ENCODE assay signal across 11 cellular contexts in the genomic region with DNA sequence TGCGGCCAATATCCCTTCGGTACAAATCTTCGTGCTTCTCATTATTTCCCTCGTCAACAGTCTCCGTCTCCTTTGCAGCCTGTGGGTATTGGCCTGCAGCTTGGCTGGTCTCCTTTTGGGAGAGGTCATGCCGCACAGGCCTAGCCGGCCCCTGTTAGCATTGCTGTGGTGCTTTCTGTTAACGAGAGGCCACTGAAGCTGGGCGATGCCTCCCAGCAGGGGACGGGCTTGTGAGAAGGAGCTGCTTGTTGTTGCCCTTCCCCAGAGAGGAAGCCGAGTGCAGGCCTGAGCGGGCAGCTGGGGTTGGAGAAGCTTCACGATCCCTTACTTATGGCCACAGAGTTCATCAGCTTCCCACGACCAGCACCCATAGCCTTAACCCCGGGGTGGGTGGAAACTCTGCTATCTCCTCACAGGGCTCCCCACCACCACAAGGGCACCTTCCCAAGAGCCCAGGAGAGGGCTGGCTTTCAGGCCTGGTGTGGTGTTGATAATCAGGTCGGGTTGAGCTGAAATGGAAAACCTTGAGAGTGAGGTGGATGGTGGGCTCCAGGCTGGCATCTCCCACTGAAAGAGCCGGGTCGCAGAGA.
A peak's percentile ranks its signal among the peaks of the same experiment; 100 is the strongest.
DNase-seq lines count a peak whose midpoint lies in the region; ATAC-seq, FAIRE-seq and TF ChIP-seq lines count a peak whose summit lies in the region.
"Had no signal": no experiment of that assay in that cellular context is flagged by ENCODE, and none has a peak within 500 bp of the region (broad histone marks: within the 10 kb centered on the region; RNA-seq: fewer than 3 reads in every experiment).

No MANE protein-coding gene starts in this region.

- peaks cover 24% of the 10 kb centered on the region for H3K4me1 Mint-ChIP-seq in activated T-helper 17 cell treated with anti-CD3 and anti-CD28 coated beads, Interleukin-2, amount 50 U/mL, for 72 hours
- peaks cover 11% of the 10 kb centered on the region for H3K4me1 Mint-ChIP-seq in activated T-helper 2 cell treated with anti-CD3 and anti-CD28 coated beads, Interferon-gamma antibody, Interleukin-2, Interleukin-4, amounts not matched to agents 10 μg/mL and 5 μg/mL and 100 μg/mL, durations not matched to agents 14 hours and 24 hours and 36 hours (ENCODE audit: low read depth)

- H4K20me1 ChIP-seq in hepatocyte (ENCODE audit: insufficient read depth, poor library complexity, severe bottlenecking): no peaks in the 10 kb centered on the region

- no peaks in the 10 kb centered on the region for H3K79me2 ChIP-seq in hepatocyte

- no peak overlapping the region for H3K4me3 Mint-ChIP-seq in activated T-helper 17 cell treated with anti-CD3 and anti-CD28 coated beads, Interleukin-2, amount 50 U/mL, for 72 hours
- H3K4me3 Mint-ChIP-seq in activated T-helper 2 cell treated with anti-CD3 and anti-CD28 coated beads, Interferon-gamma antibody, Interleukin-2, Interleukin-4, amounts not matched to agents 10 μg/mL and 5 μg/mL and 100 μg/mL, durations not matched to agents 14 hours and 24 hours and 36 hours (ENCODE audit: low read depth): no peak overlapping the region
- H3K4me3 Mint-ChIP-seq: activated naive CD4-positive, alpha-beta T cell treated with anti-CD3 and anti-CD28 coated beads, Interleukin-2, amount 50 U/mL, for 24 hours had no signal

- H3K27me3 Mint-ChIP-seq in activated T-helper 17 cell treated with anti-CD3 and anti-CD28 coated beads, Interleukin-2, amount 50 U/mL, for 72 hours: no peaks in the 10 kb centered on the region
- no peaks in the 10 kb centered on the region for H3K27me3 Mint-ChIP-seq in activated T-helper 2 cell treated with anti-CD3 and anti-CD28 coated beads, Interferon-gamma antibody, Interleukin-2, Interleukin-4, amounts not matched to agents 10 μg/mL and 5 μg/mL and 100 μg/mL, durations not matched to agents 14 hours and 24 hours and 36 hours (ENCODE audit: low read depth)
- H3K27me3 Mint-ChIP-seq: activated naive CD4-positive, alpha-beta T cell treated with anti-CD3 and anti-CD28 coated beads, Interleukin-2, amount 50 U/mL, for 24 hours had no signal

- H3K36me3 Mint-ChIP-seq in activated T-helper 17 cell treated with anti-CD3 and anti-CD28 coated beads, Interleukin-2, amount 50 U/mL, for 72 hours (ENCODE audit: low read depth): no peaks in the 10 kb centered on the region
- no peaks in the 10 kb centered on the region for H3K36me3 Mint-ChIP-seq in activated T-helper 2 cell treated with anti-CD3 and anti-CD28 coated beads, Interferon-gamma antibody, Interleukin-2, Interleukin-4, amounts not matched to agents 10 μg/mL and 5 μg/mL and 100 μg/mL, durations not matched to agents 14 hours and 24 hours and 36 hours (ENCODE audit: low read depth)
- H3K36me3 Mint-ChIP-seq: activated naive CD4-positive, alpha-beta T cell treated with anti-CD3 and anti-CD28 coated beads, Interleukin-2, amount 50 U/mL, for 24 hours had no signal

- DNase-seq in hepatocyte (ENCODE audit: low spot score): no peak
- peak in 1 of 6 donors; percentile 69 for DNase-seq in pancreas
- no peak for DNase-seq in urothelium cell line (ENCODE audit: low spot score)
- no peak for DNase-seq in activated T-helper 2 cell treated with anti-CD3 and anti-CD28 coated beads, Interferon-gamma antibody, Interleukin-2, Interleukin-4, amounts not matched to agents 10 μg/mL and 5 μg/mL and 100 μg/mL, durations not matched to agents 14 hours and 24 hours and 36 hours (ENCODE audit: low spot score)
- DNase-seq in mucosa of descending colon: no peak
- DNase-seq: activated CD4-positive, alpha-beta T cell treated with anti-CD3 and anti-CD28 coated beads, Interleukin-2, amount 50 U/mL, for 1 hour; effector memory CD4-positive, alpha-beta T cell; NCI-H345 had no signal

- no peaks in the 10 kb centered on the region for H3K9me2 ChIP-seq in hepatocyte (replicated peaks; ENCODE audit: insufficient read depth)

- FAIRE-seq in pancreas (lab: Jason Lieb, UNC): no peak
- FAIRE-seq in urothelium cell line (lab: Jason Lieb, UNC): peak; percentile 52

- peak overlapping the region; percentile 65 for H3K27ac Mint-ChIP-seq in activated T-helper 17 cell treated with anti-CD3 and anti-CD28 coated beads, Interleukin-2, amount 50 U/mL, for 72 hours
- no peak overlapping the region for H3K27ac Mint-ChIP-seq in activated T-helper 2 cell treated with anti-CD3 and anti-CD28 coated beads, Interferon-gamma antibody, Interleukin-2, Interleukin-4, amounts not matched to agents 10 μg/mL and 5 μg/mL and 100 μg/mL, durations not matched to agents 14 hours and 24 hours and 36 hours

- H2AFZ ChIP-seq in hepatocyte: no peak overlapping the region

- H3K36me3 ChIP-seq in hepatocyte (replicated peaks; ENCODE audit: insufficient read depth, low read depth): no peaks in the 10 kb centered on the region
- no peaks in the 10 kb centered on the region for H3K36me3 ChIP-seq in pancreas
- H3K36me3 ChIP-seq in mucosa of descending colon (ENCODE audit: low read depth): no peaks in the 10 kb centered on the region

- H3K4me1 ChIP-seq in hepatocyte (ENCODE audit: insufficient read depth) (peaks cover 49% of the 10 kb centered on the region), pancreas (peaks cover 47 to 64% (median 64%) of the 10 kb centered on the region in 3 donors), mucosa of descending colon (ENCODE audit: low read depth) (peaks cover 10% of the 10 kb centered on the region)

- H3K4me2 ChIP-seq in hepatocyte: no peak overlapping the region

- intact Hi-C loops in pancreas (cut with DNase I) (no loop called here), mucosa of descending colon (cut with DNase I, micrococcal nuclease) (no loop called here)
- intact Hi-C loops in activated T-helper 2 cell treated with anti-CD3 and anti-CD28 coated beads, Interferon-gamma antibody, Interleukin-2, Interleukin-4, amounts not matched to agents 10 μg/mL and 5 μg/mL and 100 μg/mL, durations not matched to agents 14 hours and 24 hours and 36 hours (cut with micrococcal nuclease): no loop called here

- H3K27me3 ChIP-seq in hepatocyte: no peaks in the 10 kb centered on the region
- H3K27me3 ChIP-seq in pancreas: no peaks in the 10 kb centered on the region

- H3K27ac ChIP-seq in hepatocyte (peak overlapping the region; percentile 83), pancreas (peak overlapping the region in 3 of 4 donors; percentile 62 to 79 (median 77))

- H3K4me3 ChIP-seq in hepatocyte (no peak overlapping the region), pancreas (no peak overlapping the region), mucosa of descending colon (no peak overlapping the region)

- H3K9me3 Mint-ChIP-seq in activated T-helper 17 cell treated with anti-CD3 and anti-CD28 coated beads, Interleukin-2, amount 50 U/mL, for 72 hours: peaks cover 3% of the 10 kb centered on the region
- H3K9me3 Mint-ChIP-seq in activated T-helper 2 cell treated with anti-CD3 and anti-CD28 coated beads, Interferon-gamma antibody, Interleukin-2, Interleukin-4, amounts not matched to agents 10 μg/mL and 5 μg/mL and 100 μg/mL, durations not matched to agents 14 hours and 24 hours and 36 hours: no peaks in the 10 kb centered on the region
- H3K9me3 Mint-ChIP-seq: activated naive CD4-positive, alpha-beta T cell treated with anti-CD3 and anti-CD28 coated beads, Interleukin-2, amount 50 U/mL, for 24 hours had no signal

- WGBS in hepatocyte (ENCODE audit: low lambda C conversion rate, missing lambda C conversion rate): 95% methylated on average over 18 of the region's 18 CpGs
- WGBS in pancreas, 2 donors: 91 to 95% methylated on average over 18 of the region's 18 CpGs

- ATAC-seq in activated T-helper 17 cell treated with anti-CD3 and anti-CD28 coated beads, Interleukin-2, amount 50 U/mL, for 72 hours (replicated peaks): no peak
- ATAC-seq in pancreas (no peak), mucosa of descending colon (no peak), GM19023 (IDR thresholded peaks at IDR 0.05; ENCODE audit: unreplicated experiment) (no peak)

- TF ChIP-seq CTCF in hepatocyte (IDR thresholded peaks at IDR 0.05; ENCODE audit: poor library complexity) (no peak), pancreas (IDR thresholded peaks at IDR 0.05) (no peak), mucosa of descending colon (IDR thresholded peaks at IDR 0.05) (no peak)

- no peaks in the 10 kb centered on the region for H3K9me3 ChIP-seq in hepatocyte (ENCODE audit: low read depth)
- H3K9me3 ChIP-seq in pancreas: no peaks in the 10 kb centered on the region
- H3K9me3 ChIP-seq in mucosa of descending colon: no peaks in the 10 kb centered on the region
